Comparison of ENCODE assay signal across 13 cellular contexts in genomic region chr11:127000991-127001390, GRCh38. TPM values are rescaled to one million over a fixed set of nuclear protein-coding genes. Genes with fewer than 3 reads are reported as not detected.
DNase-seq lines count a peak whose midpoint lies in the region; ATAC-seq and TF ChIP-seq lines count a peak whose summit lies in the region.
"Had no signal": no experiment of that assay in that cellular context is flagged by ENCODE, and none has a peak within 500 bp of the region (broad histone marks: within the 10 kb centered on the region; RNA-seq: fewer than 3 reads in every experiment).

No MANE protein-coding gene starts in this region.

- 5% methylated on average over 6 of the region's 6 CpGs for WGBS in right cardiac atrium

- H3K4me3 ChIP-seq in WERI-Rb-1 (ENCODE audit: low read depth, low read length) (peak overlapping the region; percentile 43), right cardiac atrium (ENCODE audit: low read length) (peak overlapping the region; percentile 6), stomach smooth muscle (ENCODE audit: low read length in 2 of 2) (peak overlapping the region; percentile 12 to 69)

- H3K36me3 ChIP-seq in WERI-Rb-1 = no peaks in the 10 kb centered on the region
- H3K36me3 ChIP-seq in stomach smooth muscle (ENCODE audit: control insufficient read depth in 2 of 2, insufficient read depth in 2 of 2, low read length in 2 of 2) = no peaks in the 10 kb centered on the region

- no peak overlapping the region for H3K9ac ChIP-seq in stomach smooth muscle (ENCODE audit: low read length in 2 of 2)

- DNase-seq in NCI-H748 (lab: John Stamatoyannopoulos, UW; ENCODE audit: unreplicated experiment) = peak; percentile 34
- DNase-seq in NCI-H748 treated with DMSO at 0.1 percent for 48 hours (lab: John Stamatoyannopoulos, UW) = no peak
- DNase-seq in WERI-Rb-1 = no peak
- DNase-seq in right cardiac atrium = no peak
- no peak for DNase-seq in iPS-NIHi7 (ENCODE audit: extremely low spot score)
- no peak for DNase-seq in SHP77 (lab: John Stamatoyannopoulos, UW)
- no peak for DNase-seq in T-helper 2 cell
- DNase-seq: central memory CD4-positive, alpha-beta T cell; NCI-H2081 treated with DMSO at 0.1 percent for 48 hours had no signal

- no peak for ATAC-seq in right cardiac atrium

- H3K4me1 ChIP-seq in right cardiac atrium (ENCODE audit: control insufficient read depth, insufficient read depth, low read length) (no peaks in the 10 kb centered on the region), stomach smooth muscle (ENCODE audit: control insufficient read depth, insufficient read depth, low read length) (peaks cover 4% of the 10 kb centered on the region)

- H3K9me3 ChIP-seq in WERI-Rb-1 (ENCODE audit: severe bottlenecking) = no peaks in the 10 kb centered on the region
- H3K9me3 ChIP-seq in right cardiac atrium (ENCODE audit: control insufficient read depth, low read length) = no peaks in the 10 kb centered on the region
- H3K9me3 ChIP-seq in stomach smooth muscle (ENCODE audit: control insufficient read depth in 2 of 2, low read length in 2 of 2) = no peaks in the 10 kb centered on the region

- intact Hi-C loops in right cardiac atrium (cut with DNase I) = no loop called here

- no peak for TF ChIP-seq CTCF in WERI-Rb-1 (IDR thresholded peaks at IDR 0.05; ENCODE audit: low read depth, low read length)

- H3K27me3 ChIP-seq in WERI-Rb-1 (ENCODE audit: insufficient read depth, low read depth, severe bottlenecking) (no peaks in the 10 kb centered on the region), right cardiac atrium (ENCODE audit: control insufficient read depth, insufficient read depth) (no peaks in the 10 kb centered on the region), stomach smooth muscle (ENCODE audit: control insufficient read depth in 1 of 2, insufficient read depth in 2 of 2, low read length in 2 of 2) (peaks cover 55 to 68% of the 10 kb centered on the region in 2 donors)

- H3K27ac ChIP-seq in WERI-Rb-1 (no peak overlapping the region), right cardiac atrium (ENCODE audit: low read length) (no peak overlapping the region), stomach smooth muscle (ENCODE audit: low read length) (no peak overlapping the region)
- H3K27ac ChIP-seq: skin epidermis had no signal

RNA-seq across cellular contexts. Expression of gene KIRREL3, which starts 0.4 kb away (rescaled TPM):
- 1 to 10 TPM in 3 of 4 donors, under 1 TPM in 1; 0.74 to 1.2 (median 1.0) TPM for total RNA-seq in right cardiac atrium
- 0.86 TPM for polyA plus RNA-seq in right cardiac atrium
- total RNA-seq: activated T-helper 1 cell treated with anti-CD3 and anti-CD28 coated beads, Interleukin-12 subunit alpha, Interleukin-12 subunit beta, Interleukin-2, Interleukin-4 antibody, amounts not matched to agents 30 ng/mL and 10 ng/mL and 1 ng/mL, durations not matched to agents 14 hours and 24 hours and 36 hours had no signal
- polyA plus RNA-seq: IgD-negative memory B cell had no signal
